Comparison of ENCODE assay signal across 10 cellular contexts in the genomic region with DNA sequence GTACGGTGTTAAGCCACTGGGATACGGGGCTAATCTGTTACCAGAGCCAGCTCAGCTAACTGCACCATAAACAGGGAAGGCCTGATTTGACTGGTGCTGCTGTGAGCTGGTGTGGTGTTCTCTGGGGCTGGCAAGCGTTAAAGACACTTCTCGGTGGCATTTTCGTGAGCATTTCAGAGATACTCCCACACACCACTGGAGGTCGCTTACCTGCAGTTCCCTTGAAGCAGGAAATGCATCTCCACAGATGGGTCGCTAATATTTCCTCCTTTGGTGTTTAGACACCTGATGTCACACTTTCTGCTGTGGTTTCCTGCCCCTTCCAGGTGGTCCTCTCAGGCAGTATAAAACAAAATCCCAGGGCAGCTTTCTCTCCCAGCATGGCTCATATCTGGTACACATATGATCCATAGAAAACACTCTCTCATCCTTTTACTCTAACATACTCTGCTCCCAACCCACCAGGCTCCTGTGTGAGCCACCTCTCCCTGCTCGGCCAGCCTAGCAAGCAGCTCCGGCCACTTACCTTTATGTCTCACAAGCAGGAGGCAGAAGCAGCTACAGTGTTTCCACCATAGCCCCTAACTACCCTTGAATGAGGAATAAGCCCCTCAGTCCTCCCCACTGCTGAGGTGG.
DNase-seq lines count a peak whose midpoint lies in the region; ATAC-seq, FAIRE-seq and TF ChIP-seq lines count a peak whose summit lies in the region.
"Had no signal": no experiment of that assay in that cellular context is flagged by ENCODE, and none has a peak within 500 bp of the region (broad histone marks: within the 10 kb centered on the region; RNA-seq: fewer than 3 reads in every experiment).

No MANE protein-coding gene starts in this region.

- peaks cover 8% of the 10 kb centered on the region for H3K27me3 Mint-ChIP-seq in activated CD4-positive, alpha-beta T cell treated with anti-CD3 and anti-CD28 coated beads, Interleukin-2, amount 10 ng/mL, durations not matched to agents 7 days and 5 days

- ATAC-seq in HG02610 (IDR thresholded peaks at IDR 0.05; ENCODE audit: unreplicated experiment): peak; percentile 92

- FAIRE-seq in kidney (lab: Jason Lieb, UNC): no peak
- FAIRE-seq: islet of Langerhans had no signal

- no peaks in the 10 kb centered on the region for H3K9me3 ChIP-seq in kidney (ENCODE audit: control insufficient read depth in 1 of 2, low read length in 2 of 2)
- H3K9me3 ChIP-seq: thoracic aorta had no signal

- no peak overlapping the region for H3K9ac ChIP-seq in kidney (ENCODE audit: low read length in 2 of 2)

- no peaks in the 10 kb centered on the region for H3K36me3 ChIP-seq in kidney (ENCODE audit: control insufficient read depth in 1 of 2, insufficient read depth in 2 of 2, low read length in 2 of 2)
- H3K36me3 ChIP-seq: thoracic aorta had no signal

- no peaks in the 10 kb centered on the region for H3K9me3 Mint-ChIP-seq in activated CD4-positive, alpha-beta T cell treated with anti-CD3 and anti-CD28 coated beads, Interleukin-2, amount 10 ng/mL, durations not matched to agents 7 days and 5 days

- H3K27ac ChIP-seq in kidney (ENCODE audit: low read depth in 2 of 2, low read length in 2 of 2): no peak overlapping the region
- H3K27ac ChIP-seq: thoracic aorta had no signal

- H3K27ac Mint-ChIP-seq in activated CD4-positive, alpha-beta T cell treated with anti-CD3 and anti-CD28 coated beads, Interleukin-2, amount 10 ng/mL, durations not matched to agents 7 days and 5 days: no peak overlapping the region

- intact Hi-C loops in kidney (cut with DNase I): no loop called here

- H3K4me3 Mint-ChIP-seq in activated CD4-positive, alpha-beta T cell treated with anti-CD3 and anti-CD28 coated beads, Interleukin-2, amount 10 ng/mL, durations not matched to agents 7 days and 5 days: no peak overlapping the region

- CTCF ChIA-PET in activated CD4-positive, alpha-beta T cell treated with anti-CD3 and anti-CD28 coated beads, Interleukin-2, amount 10 ng/mL, durations not matched to agents 7 days and 5 days (lab: Charles Lee): no interaction called here

- H3K4me1 Mint-ChIP-seq in activated CD4-positive, alpha-beta T cell treated with anti-CD3 and anti-CD28 coated beads, Interleukin-2, amount 10 ng/mL, durations not matched to agents 7 days and 5 days: no peaks in the 10 kb centered on the region

- DNase-seq in activated CD4-positive, alpha-beta T cell treated with anti-CD3 and anti-CD28 coated beads, Interleukin-2, amount 10 ng/mL, durations not matched to agents 7 days and 5 days: peak; percentile 7
- no peak for DNase-seq in activated CD4-positive, alpha-beta T cell treated with anti-CD3 and anti-CD28 coated beads, Interleukin-2, amount 50 U/mL, for 1 hour
- DNase-seq in NCI-H1694 (lab: John Stamatoyannopoulos, UW) (peak; percentile 37), kidney tubule cell (ENCODE audit: low spot score) (peak; percentile 47), NCI-H2107 (lab: John Stamatoyannopoulos, UW) (no peak), kidney (no peak), NOMO-1 treated with DMSO at 0.1 percent for 48 hours (lab: John Stamatoyannopoulos, UW; ENCODE audit: unreplicated experiment) (no peak)

- no peaks in the 10 kb centered on the region for H3K36me3 Mint-ChIP-seq in activated CD4-positive, alpha-beta T cell treated with anti-CD3 and anti-CD28 coated beads, Interleukin-2, amount 10 ng/mL, durations not matched to agents 7 days and 5 days (ENCODE audit: low read depth)

- H3K4me3 ChIP-seq in kidney (ENCODE audit: low read length in 2 of 2): no peak overlapping the region
- H3K4me3 ChIP-seq: thoracic aorta had no signal

- POLR2A ChIA-PET in activated CD4-positive, alpha-beta T cell treated with anti-CD3 and anti-CD28 coated beads, Interleukin-2, amount 10 ng/mL, durations not matched to agents 7 days and 5 days (lab: Charles Lee): no interaction called here

- H3K4me1 ChIP-seq in kidney (ENCODE audit: control insufficient read depth in 1 of 2, insufficient read depth in 1 of 2, low read depth in 1 of 2, low read length in 2 of 2): no peaks in the 10 kb centered on the region

- no peak for TF ChIP-seq CTCF in kidney (IDR thresholded peaks at IDR 0.05; ENCODE audit: borderline replicate concordance, extremely low read depth, insufficient read depth)

Comparison
In these comparisons a context has a peak if more than half of its experiments do, and no peak if none do; other contexts are left out.
1. DNase-seq: peak in activated CD4-positive, alpha-beta T cell treated with anti-CD3 and anti-CD28 coated beads, Interleukin-2, amount 10 ng/mL, durations not matched to agents 7 days and 5 days (single experiment), NCI-H1694 (single experiment) and kidney tubule cell (single experiment); none in activated CD4-positive, alpha-beta T cell treated with anti-CD3 and anti-CD28 coated beads, Interleukin-2, amount 50 U/mL, for 1 hour (single experiment), NCI-H2107 (single experiment), kidney (single experiment) and NOMO-1 treated with DMSO at 0.1 percent for 48 hours (single experiment).